ENCODE assay signal across 16 cellular contexts in genomic region chr4:109155112-109155511, GRCh38.
DNase-seq lines count a peak whose midpoint lies in the region; ATAC-seq, FAIRE-seq and TF ChIP-seq lines count a peak whose summit lies in the region.
"Had no signal": no experiment of that assay in that cellular context is flagged by ENCODE, and none has a peak within 500 bp of the region (broad histone marks: within the 10 kb centered on the region; RNA-seq: fewer than 3 reads in every experiment).

No MANE protein-coding gene starts in this region.

- CTCF ChIA-PET in HEK293 (lab: Yijun Ruan, JAX) (no interaction called here), K562 (lab: Yijun Ruan, JAX; ENCODE audit: low intra/inter-chr PET ratio) (no interaction called here)
- CTCF ChIA-PET in CD8-positive, alpha-beta memory T cell (lab: Charles Lee) = no interaction called here

- TF ChIP-seq POLR2A in K562 (conservative IDR thresholded peaks at IDR 0.05) = no peak

- POLR2A ChIA-PET in HEK293 (lab: Yijun Ruan, JAX) = no interaction called here
- POLR2A ChIA-PET in K562 (lab: Yijun Ruan, JAX) = interaction anchor here (1.5 kb wide), 1 partner anchor 29 kb away, joined by 4 read pairs; no protein-coding TSS in a partner anchor
- POLR2A ChIA-PET in CD8-positive, alpha-beta memory T cell (lab: Charles Lee) = no interaction called here

- H4K20me1 ChIP-seq in K562 (replicated peaks; ENCODE audit: control insufficient read depth, insufficient read depth, low read length) (no peaks in the 10 kb centered on the region), hepatocyte (ENCODE audit: insufficient read depth, poor library complexity, severe bottlenecking) (no peaks in the 10 kb centered on the region)
- H4K20me1 ChIP-seq: BLaER1 treated with 17β-estradiol and CSF1 and Interleukin-3, amounts not matched to agents 10 nM and 100 nM had no signal

- peak overlapping the region; percentile 2 for H3K27ac Mint-ChIP-seq in neural crest cell (ENCODE audit: unreplicated experiment)
- H3K27ac Mint-ChIP-seq in CD8-positive, alpha-beta memory T cell = no peak overlapping the region
- H3K27ac Mint-ChIP-seq: HFFc6 had no signal

- H3K79me2 ChIP-seq in K562 (ENCODE audit: control insufficient read depth, insufficient read depth, low read length) (no peaks in the 10 kb centered on the region), hepatocyte (no peaks in the 10 kb centered on the region)

- BruUV-seq in K562 (replicated peaks; lab: Mats Ljungman, UMichigan) = no TSS peak

- DNase-seq in K562 (ENCODE audit: extremely low read depth in 1 of 4, low spot score in 3 of 4) = no peak
- no peak for DNase-seq in hepatocyte (ENCODE audit: low spot score)
- DNase-seq in neural crest cell (ENCODE audit: low read depth, low spot score) = no peak
- no peak for DNase-seq in CD8-positive, alpha-beta memory T cell
- no peak for DNase-seq in SW 1271 (lab: John Stamatoyannopoulos, UW)
- DNase-seq: ACHN; CD4-positive, CD25-positive, alpha-beta regulatory T cell; DMS79; GOT3; H9; HFFc6 had no signal

- peaks cover 2% of the 10 kb centered on the region for H3K27me3 Mint-ChIP-seq in neural crest cell (ENCODE audit: low read depth)
- H3K27me3 Mint-ChIP-seq in CD8-positive, alpha-beta memory T cell = peaks cover 3 to 7% of the 10 kb centered on the region in 2 donors
- H3K27me3 Mint-ChIP-seq: CD4-positive, CD25-positive, alpha-beta regulatory T cell had no signal

- in situ Hi-C loops in K562 (cut with MboI) = no loop called here

- peak overlapping the region; percentile 74 for H2AFZ ChIP-seq in K562 (ENCODE audit: low read depth, low read length)
- H2AFZ ChIP-seq in hepatocyte = no peak overlapping the region

- TF ChIP-seq CTCF in HEK293 (tag by site-specific recombination; IDR thresholded peaks at IDR 0.05) (no peak), K562 (IDR thresholded peaks at IDR 0.05 in 2 of 3, conservative IDR thresholded peaks at IDR 0.05 in 1 of 3; ENCODE audit: insufficient read depth in 2 of 3, low read depth in 1 of 3, low read length in 3 of 3) (no peak), hepatocyte (IDR thresholded peaks at IDR 0.05; ENCODE audit: poor library complexity) (no peak), neural crest cell (conservative IDR thresholded peaks at IDR 0.05) (no peak)

- H3K4me2 ChIP-seq in K562 (ENCODE audit: insufficient read depth, low read length) (no peak overlapping the region), hepatocyte (no peak overlapping the region)
- H3K4me2 ChIP-seq: BLaER1 treated with 17β-estradiol and CSF1 and Interleukin-3, amounts not matched to agents 10 nM and 100 nM had no signal

- H3K27ac ChIP-seq in HEK293 (ENCODE audit: extremely low read depth, low read depth, low read length) (no peak overlapping the region), K562 (ENCODE audit: extremely low read depth, low read depth, low read length) (no peak overlapping the region), hepatocyte (peak overlapping the region; percentile 6)
- no peak overlapping the region for H3K27ac ChIP-seq in CD8-positive, alpha-beta memory T cell (ENCODE audit: low read depth, low read length)
- H3K27ac ChIP-seq: BLaER1 treated with 17β-estradiol and CSF1 and Interleukin-3, amounts not matched to agents 10 nM and 100 nM; HL-60 had no signal

- FAIRE-seq in K562 (lab: Jason Lieb, UNC) = no peak
- FAIRE-seq: GM12878 had no signal

- H3K4me3 ChIP-seq in HEK293 (ENCODE audit: low read depth, low read length) (no peak overlapping the region), K562 (no peak overlapping the region), hepatocyte (no peak overlapping the region)
- no peak overlapping the region for H3K4me3 ChIP-seq in CD8-positive, alpha-beta memory T cell (ENCODE audit: low read length)
- H3K4me3 ChIP-seq: BLaER1 treated with 17β-estradiol and CSF1 and Interleukin-3, amounts not matched to agents 10 nM and 100 nM; GM12878 had no signal

- intact Hi-C loops in K562 (cut with micrococcal nuclease) = no loop called here

- H3K4me1 ChIP-seq in HEK293 (ENCODE audit: control insufficient read depth, insufficient read depth, low read length) (peaks cover 11% of the 10 kb centered on the region), K562 (replicated peaks in 1 of 2; ENCODE audit: control insufficient read depth in 2 of 2, insufficient read depth in 2 of 2, low read length in 2 of 2) (peaks cover 0 to 9% of the 10 kb centered on the region in 2 experiments; a peak in 1 of 5 replicates), hepatocyte (ENCODE audit: insufficient read depth) (no peaks in the 10 kb centered on the region)
- no peaks in the 10 kb centered on the region for H3K4me1 ChIP-seq in CD8-positive, alpha-beta memory T cell (ENCODE audit: insufficient read depth, low read length)
- H3K4me1 ChIP-seq: BLaER1 treated with 17β-estradiol and CSF1 and Interleukin-3, amounts not matched to agents 10 nM and 100 nM had no signal

- no peak overlapping the region for H3K9ac ChIP-seq in K562 (ENCODE audit: insufficient read depth in 1 of 2, low read depth in 2 of 2, low read length in 2 of 2)
- H3K9ac ChIP-seq: BLaER1 treated with 17β-estradiol and CSF1 and Interleukin-3, amounts not matched to agents 10 nM and 100 nM had no signal

- 41% methylated on average over 2 of the region's 2 CpGs for WGBS in K562 (ENCODE audit: insufficient coverage, low coverage, missing lambda C conversion rate)
- 50% methylated on average over 2 of the region's 2 CpGs for WGBS in hepatocyte (ENCODE audit: low lambda C conversion rate, missing lambda C conversion rate)

- no peaks in the 10 kb centered on the region for H3K9me2 ChIP-seq in hepatocyte (replicated peaks; ENCODE audit: insufficient read depth)

- ATAC-seq in K562 = peak; percentile 40; the same call in 2 of the 3 replicates
- ATAC-seq in HG03280 (IDR thresholded peaks at IDR 0.05; ENCODE audit: unreplicated experiment) = no peak

- no peaks in the 10 kb centered on the region for H3K9me3 Mint-ChIP-seq in neural crest cell
- no peaks in the 10 kb centered on the region for H3K9me3 Mint-ChIP-seq in CD8-positive, alpha-beta memory T cell
- H3K9me3 Mint-ChIP-seq: H9, HFFc6 had no signal

- H3K9me1 ChIP-seq in K562 (ENCODE audit: control insufficient read depth, insufficient read depth, low read length) = no peaks in the 10 kb centered on the region

- H3K4me1 Mint-ChIP-seq in neural crest cell = peaks cover 56% of the 10 kb centered on the region
- no peaks in the 10 kb centered on the region for H3K4me1 Mint-ChIP-seq in CD8-positive, alpha-beta memory T cell
- H3K4me1 Mint-ChIP-seq: CD4-positive, CD25-positive, alpha-beta regulatory T cell; H9 had no signal

- TF ChIP-seq RAD21 in K562 (CRISPR knock-in tag; conservative IDR thresholded peaks at IDR 0.05 in 1 of 2, IDR thresholded peaks at IDR 0.05 in 1 of 2) = no peak

- no peak for TF ChIP-seq EP300 in K562 (IDR thresholded peaks at IDR 0.05; ENCODE audit: low read length)

- H3K36me3 ChIP-seq in HEK293 (ENCODE audit: control insufficient read depth in 2 of 2, insufficient read depth in 1 of 2, low read length in 2 of 2) (no peaks in the 10 kb centered on the region), K562 (ENCODE audit: control insufficient read depth, insufficient read depth, low read length) (no peaks in the 10 kb centered on the region), hepatocyte (replicated peaks; ENCODE audit: insufficient read depth, low read depth) (no peaks in the 10 kb centered on the region)
- H3K36me3 ChIP-seq in CD8-positive, alpha-beta memory T cell (ENCODE audit: insufficient read depth, low read length) = no peaks in the 10 kb centered on the region
- H3K36me3 ChIP-seq: BLaER1 treated with 17β-estradiol and CSF1 and Interleukin-3, amounts not matched to agents 10 nM and 100 nM had no signal

- peak overlapping the region; percentile 21 for H3K4me3 Mint-ChIP-seq in neural crest cell
- no peak overlapping the region for H3K4me3 Mint-ChIP-seq in CD8-positive, alpha-beta memory T cell
- H3K4me3 Mint-ChIP-seq: CD4-positive, CD25-positive, alpha-beta regulatory T cell; H9; HFFc6 had no signal

- no peaks in the 10 kb centered on the region for H3K27me3 ChIP-seq in K562 (ENCODE audit: control insufficient read depth in 2 of 2, insufficient read depth in 2 of 2, low read length in 2 of 2)
- H3K27me3 ChIP-seq in hepatocyte = no peaks in the 10 kb centered on the region
- H3K27me3 ChIP-seq in CD8-positive, alpha-beta memory T cell (ENCODE audit: insufficient read depth, low read length, poor library complexity, severe bottlenecking) = no peaks in the 10 kb centered on the region
- H3K27me3 ChIP-seq: BLaER1 treated with 17β-estradiol and CSF1 and Interleukin-3, amounts not matched to agents 10 nM and 100 nM had no signal

- no peaks in the 10 kb centered on the region for H3K9me3 ChIP-seq in HEK293 (ENCODE audit: control insufficient read depth, insufficient read depth, low read depth, low read length)
- H3K9me3 ChIP-seq in K562 (replicated peaks; ENCODE audit: control insufficient read depth, insufficient read depth, low read depth, low read length) = no peaks in the 10 kb centered on the region
- H3K9me3 ChIP-seq in hepatocyte (ENCODE audit: low read depth) = no peaks in the 10 kb centered on the region
- H3K9me3 ChIP-seq in CD8-positive, alpha-beta memory T cell (ENCODE audit: low read length) = no peaks in the 10 kb centered on the region
- H3K9me3 ChIP-seq: BLaER1 treated with 17β-estradiol and CSF1 and Interleukin-3, amounts not matched to agents 10 nM and 100 nM had no signal

- H3K36me3 Mint-ChIP-seq in neural crest cell (ENCODE audit: low read depth) = no peaks in the 10 kb centered on the region
- no peaks in the 10 kb centered on the region for H3K36me3 Mint-ChIP-seq in CD8-positive, alpha-beta memory T cell
- H3K36me3 Mint-ChIP-seq: CD4-positive, CD25-positive, alpha-beta regulatory T cell had no signal

TF ChIP-seq in HEK293, 187 proteins besides CTCF, POLR2A, EP300 and RAD21 (continues in another document):
- no peak for TF ChIP-seq MEIS1 (CRISPR knock-in tag; IDR thresholded peaks at IDR 0.05; ENCODE audit: borderline replicate concordance)
- TF ChIP-seq ZNF423 (tag by site-specific recombination; IDR thresholded peaks at IDR 0.05) = no peak
- TF ChIP-seq ZFP3 (tag by site-specific recombination; IDR thresholded peaks at IDR 0.05; ENCODE audit: low read depth) = no peak
- peak; percentile 28; the same call in 1 of the 2 replicates for TF ChIP-seq SCRT2 (tag by site-specific recombination; IDR thresholded peaks at IDR 0.05)
- TF ChIP-seq ZNF776 (tag by site-specific recombination; IDR thresholded peaks at IDR 0.05; ENCODE audit: borderline replicate concordance) = no peak
- no peak for TF ChIP-seq GFI1B (tag by site-specific recombination; IDR thresholded peaks at IDR 0.05)

TF ChIP-seq in K562, 482 proteins besides CTCF, POLR2A, EP300 and RAD21 (continues in another document):
- TF ChIP-seq ZBTB1 (CRISPR knock-in tag; IDR thresholded peaks at IDR 0.05; ENCODE audit: borderline replicate concordance, low read depth) (no peak), ZNF445 (CRISPR knock-in tag; IDR thresholded peaks at IDR 0.05; ENCODE audit: low read depth) (no peak), DMBX1 (CRISPR knock-in tag; IDR thresholded peaks at IDR 0.05; ENCODE audit: borderline replicate concordance) (no peak), NFE2L1 (tag; IDR thresholded peaks at IDR 0.05; ENCODE audit: borderline replicate concordance, low read depth) (no peak), TGIF2 (CRISPR knock-in tag; IDR thresholded peaks at IDR 0.05) (no peak), NONO (IDR thresholded peaks at IDR 0.05; ENCODE audit: low read depth in 2 of 2, low read length in 1 of 2) (no peak), PTTG1 (tag; IDR thresholded peaks at IDR 0.05; ENCODE audit: low read depth) (no peak)
